ENCODE assay signal across 1 cellular context in the genomic region with DNA sequence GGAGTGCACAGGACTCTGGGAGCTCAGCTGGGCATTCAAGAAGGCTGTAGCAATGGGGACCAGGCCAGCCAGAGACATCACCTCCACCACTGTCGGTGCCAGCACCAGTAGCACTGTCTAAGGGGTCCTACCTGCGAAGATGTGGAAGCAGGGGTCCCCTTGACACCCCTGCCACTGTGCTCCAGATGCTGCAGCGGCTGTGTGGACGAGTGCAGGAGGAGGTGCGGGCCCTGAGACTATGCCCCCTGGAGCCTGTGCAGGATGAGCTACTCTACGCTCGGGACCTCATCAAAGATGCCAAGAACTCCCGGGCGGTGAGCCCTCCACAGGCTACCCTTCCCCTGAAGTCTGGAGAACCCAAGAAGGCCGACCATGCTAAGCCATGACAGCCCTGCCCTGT.
TF ChIP-seq lines count a peak whose summit lies in the region.

No MANE protein-coding gene starts in this region.

TF ChIP-seq in HepG2, 621 proteins besides CTCF, POLR2A, EP300 and RAD21:
- TF ChIP-seq SOX5 (CRISPR knock-in tag; IDR thresholded peaks at IDR 0.05; ENCODE audit: borderline replicate concordance) (no peak), ZNF567 (CRISPR knock-in tag; IDR thresholded peaks at IDR 0.05; ENCODE audit: borderline replicate concordance) (0 out of 2 replicates have a peak, but pooled peaks have one; percentile 48), ZNF225 (CRISPR knock-in tag; IDR thresholded peaks at IDR 0.05) (0 out of 2 replicates have a peak, but pooled peaks have one; percentile 11), GABPB1 (CRISPR knock-in tag; IDR thresholded peaks at IDR 0.05) (0 out of 2 replicates have a peak, but pooled peaks have one; percentile 3), EEA1 (CRISPR knock-in tag; IDR thresholded peaks at IDR 0.05; ENCODE audit: borderline replicate concordance) (0 out of 2 replicates have a peak, but pooled peaks have one; percentile 20), SIN3B (IDR thresholded peaks at IDR 0.05; ENCODE audit: low read length) (no peak)
- TF ChIP-seq, protein P1, sequence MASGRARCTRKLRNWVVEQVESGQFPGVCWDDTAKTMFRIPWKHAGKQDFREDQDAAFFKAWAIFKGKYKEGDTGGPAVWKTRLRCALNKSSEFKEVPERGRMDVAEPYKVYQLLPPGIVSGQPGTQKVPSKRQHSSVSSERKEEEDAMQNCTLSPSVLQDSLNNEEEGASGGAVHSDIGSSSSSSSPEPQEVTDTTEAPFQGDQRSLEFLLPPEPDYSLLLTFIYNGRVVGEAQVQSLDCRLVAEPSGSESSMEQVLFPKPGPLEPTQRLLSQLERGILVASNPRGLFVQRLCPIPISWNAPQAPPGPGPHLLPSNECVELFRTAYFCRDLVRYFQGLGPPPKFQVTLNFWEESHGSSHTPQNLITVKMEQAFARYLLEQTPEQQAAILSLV (CRISPR knock-in tag; IDR thresholded peaks at IDR 0.05; ENCODE audit: borderline replicate concordance), result peak; percentile 27; the same call in 1 of the 2 replicates
- TF ChIP-seq, protein P2, sequence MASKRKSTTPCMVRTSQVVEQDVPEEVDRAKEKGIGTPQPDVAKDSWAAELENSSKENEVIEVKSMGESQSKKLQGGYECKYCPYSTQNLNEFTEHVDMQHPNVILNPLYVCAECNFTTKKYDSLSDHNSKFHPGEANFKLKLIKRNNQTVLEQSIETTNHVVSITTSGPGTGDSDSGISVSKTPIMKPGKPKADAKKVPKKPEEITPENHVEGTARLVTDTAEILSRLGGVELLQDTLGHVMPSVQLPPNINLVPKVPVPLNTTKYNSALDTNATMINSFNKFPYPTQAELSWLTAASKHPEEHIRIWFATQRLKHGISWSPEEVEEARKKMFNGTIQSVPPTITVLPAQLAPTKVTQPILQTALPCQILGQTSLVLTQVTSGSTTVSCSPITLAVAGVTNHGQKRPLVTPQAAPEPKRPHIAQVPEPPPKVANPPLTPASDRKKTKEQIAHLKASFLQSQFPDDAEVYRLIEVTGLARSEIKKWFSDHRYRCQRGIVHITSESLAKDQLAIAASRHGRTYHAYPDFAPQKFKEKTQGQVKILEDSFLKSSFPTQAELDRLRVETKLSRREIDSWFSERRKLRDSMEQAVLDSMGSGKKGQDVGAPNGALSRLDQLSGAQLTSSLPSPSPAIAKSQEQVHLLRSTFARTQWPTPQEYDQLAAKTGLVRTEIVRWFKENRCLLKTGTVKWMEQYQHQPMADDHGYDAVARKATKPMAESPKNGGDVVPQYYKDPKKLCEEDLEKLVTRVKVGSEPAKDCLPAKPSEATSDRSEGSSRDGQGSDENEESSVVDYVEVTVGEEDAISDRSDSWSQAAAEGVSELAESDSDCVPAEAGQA (IDR thresholded peaks at IDR 0.05; ENCODE audit: low read depth), result 0 out of 2 replicates have a peak, but pooled peaks have one; percentile 16
- TF ChIP-seq, protein P2 (CRISPR knock-in tag; IDR thresholded peaks at IDR 0.05; ENCODE audit: borderline replicate concordance), result no peak
